7 cellular contexts compared by ENCODE assay signal in genomic region chr17:78133971-78134898, GRCh38. TPM values are rescaled to one million over a fixed set of nuclear protein-coding genes. Genes with fewer than 3 reads are reported as not detected.
DNase-seq lines count a peak whose midpoint lies in the region; ATAC-seq and TF ChIP-seq lines count a peak whose summit lies in the region.

No MANE protein-coding gene starts in this region.

- intact Hi-C loops in dorsolateral prefrontal cortex (cut with DNase I), result loop anchor here in 1 of 2 donors (5.0 kb wide), 1 partner anchor 33 kb away; the partner anchor contains the start of gene SYNGR2

- POLR2A ChIA-PET in activated CD4-positive, alpha-beta T cell treated with anti-CD3 and anti-CD28 coated beads, Interleukin-2, amount 10 ng/mL, durations not matched to agents 7 days and 5 days (lab: Charles Lee), result interaction anchor here (1.2 kb wide), 1 partner anchor 13 kb away, joined by 4 read pairs; no protein-coding TSS in a partner anchor

- H3K9me3 Mint-ChIP-seq in activated CD4-positive, alpha-beta T cell treated with anti-CD3 and anti-CD28 coated beads, Interleukin-2, amount 10 ng/mL, durations not matched to agents 7 days and 5 days, result no peaks in the 10 kb centered on the region
- no peaks in the 10 kb centered on the region for H3K9me3 Mint-ChIP-seq in neural crest cell

- H3K36me3 ChIP-seq in gastroesophageal sphincter, result no peaks in the 10 kb centered on the region

- DNase-seq in NCI-H460 (ENCODE audit: extremely low read depth, low read depth), result peak; percentile 58
- DNase-seq in activated CD4-positive, alpha-beta T cell treated with anti-CD3 and anti-CD28 coated beads, Interleukin-2, amount 10 ng/mL, durations not matched to agents 7 days and 5 days, result peak; percentile 90
- peak in 3 of 10 donors; percentile 53 to 62 (median 56) for DNase-seq in dorsolateral prefrontal cortex
- peak; percentile 40 for DNase-seq in neural crest cell (ENCODE audit: low read depth, low spot score)
- DNase-seq in coronary artery (ENCODE audit: low spot score), result no peak

- TF ChIP-seq EP300 in gastroesophageal sphincter (IDR thresholded peaks at IDR 0.05), result no peak

- peaks cover 67% of the 10 kb centered on the region for H3K36me3 Mint-ChIP-seq in activated CD4-positive, alpha-beta T cell treated with anti-CD3 and anti-CD28 coated beads, Interleukin-2, amount 10 ng/mL, durations not matched to agents 7 days and 5 days (ENCODE audit: low read depth)
- H3K36me3 Mint-ChIP-seq in neural crest cell (ENCODE audit: low read depth), result no peaks in the 10 kb centered on the region

- H3K4me3 Mint-ChIP-seq in activated CD4-positive, alpha-beta T cell treated with anti-CD3 and anti-CD28 coated beads, Interleukin-2, amount 10 ng/mL, durations not matched to agents 7 days and 5 days, result peak overlapping the region; percentile 78
- peak overlapping the region; percentile 23 for H3K4me3 Mint-ChIP-seq in neural crest cell

- H3K27me3 ChIP-seq in dorsolateral prefrontal cortex (peaks cover 0 to 12% (median 0%) of the 10 kb centered on the region in 45 donors), gastroesophageal sphincter (peaks cover 45% of the 10 kb centered on the region)

- H3K27ac Mint-ChIP-seq in activated CD4-positive, alpha-beta T cell treated with anti-CD3 and anti-CD28 coated beads, Interleukin-2, amount 10 ng/mL, durations not matched to agents 7 days and 5 days, result peak overlapping the region; percentile 85
- no peak overlapping the region for H3K27ac Mint-ChIP-seq in neural crest cell (ENCODE audit: unreplicated experiment)

- H3K4me1 ChIP-seq in gastroesophageal sphincter, result peaks cover 0 to 34% (median 13%) of the 10 kb centered on the region in 3 donors

- peaks cover 71% of the 10 kb centered on the region for H3K4me1 Mint-ChIP-seq in activated CD4-positive, alpha-beta T cell treated with anti-CD3 and anti-CD28 coated beads, Interleukin-2, amount 10 ng/mL, durations not matched to agents 7 days and 5 days
- peaks cover 14% of the 10 kb centered on the region for H3K4me1 Mint-ChIP-seq in neural crest cell

- H3K9me3 ChIP-seq in gastroesophageal sphincter, result no peaks in the 10 kb centered on the region

- CTCF ChIA-PET in activated CD4-positive, alpha-beta T cell treated with anti-CD3 and anti-CD28 coated beads, Interleukin-2, amount 10 ng/mL, durations not matched to agents 7 days and 5 days (lab: Charles Lee), result interaction anchor here (0.9 to 15.8 kb wide), 12 partner anchors 8 to 121 kb away, joined by 3 to 118 read pairs (median 5); partner anchors contain the start of gene SYNGR2

- 77 to 81% methylated on average over 11 to 18 of the region's 39 CpGs for WGBS in gastroesophageal sphincter (ENCODE audit: low coverage in 1 of 2), 2 donors

- TF ChIP-seq POLR2A in GM18505 (IDR thresholded peaks at IDR 0.05; ENCODE audit: borderline replicate concordance, extremely low read depth, insufficient read depth, insufficient read length) (peak; percentile 60), gastroesophageal sphincter (IDR thresholded peaks at IDR 0.05) (no peak)

- H3K4me3 ChIP-seq in dorsolateral prefrontal cortex, result no peak overlapping the region
- H3K4me3 ChIP-seq in gastroesophageal sphincter, result no peak overlapping the region
- no peak overlapping the region for H3K4me3 ChIP-seq in coronary artery

- peak overlapping the region in 17 of 59 donors; percentile 9 to 100 (median 99) for H3K27ac ChIP-seq in dorsolateral prefrontal cortex
- no peak overlapping the region for H3K27ac ChIP-seq in gastroesophageal sphincter
- no peak overlapping the region for H3K27ac ChIP-seq in coronary artery

- H3K27me3 Mint-ChIP-seq in activated CD4-positive, alpha-beta T cell treated with anti-CD3 and anti-CD28 coated beads, Interleukin-2, amount 10 ng/mL, durations not matched to agents 7 days and 5 days, result no peaks in the 10 kb centered on the region
- peaks cover 30% of the 10 kb centered on the region for H3K27me3 Mint-ChIP-seq in neural crest cell (ENCODE audit: low read depth)

- no peak for ATAC-seq in GM18505 (IDR thresholded peaks at IDR 0.05; ENCODE audit: unreplicated experiment)
- ATAC-seq in gastroesophageal sphincter, result no peak

- peak in 54 of 56 donors; percentile 4 to 72 (median 54) for TF ChIP-seq CTCF in dorsolateral prefrontal cortex (IDR thresholded peaks at IDR 0.05 in 54 of 56, conservative IDR thresholded peaks at IDR 0.05 in 2 of 56; ENCODE audit: low read depth in 1 of 56, partially characterized antibody in 56 of 56)
- peak; percentile 58 for TF ChIP-seq CTCF in neural crest cell (conservative IDR thresholded peaks at IDR 0.05)
- peak in 2 of 4 experiments; percentile 10 to 44 for TF ChIP-seq CTCF in gastroesophageal sphincter (IDR thresholded peaks at IDR 0.05)
- TF ChIP-seq CTCF in coronary artery (IDR thresholded peaks at IDR 0.05), result no peak

RNA-seq across cellular contexts. Expression of gene TMC8, which starts 3.7 kb away (rescaled TPM):
- total RNA-seq in NCI-H460 (2014; rRNA removed; shearing (Covaris generic)), result 0.30 TPM in 1 of 2 replicates, not detected in the other
- 0.05 and 0.08 TPM in 2 replicates for polyA plus RNA-seq in NCI-H460 (2014; cell fraction: nucleus; rRNA removed)
- 100 to 1,000 TPM; 331 to 364 TPM for total RNA-seq in activated CD4-positive, alpha-beta T cell treated with anti-CD3 and anti-CD28 coated beads, Interleukin-2, amount 10 ng/mL, durations not matched to agents 7 days and 5 days
- total RNA-seq in dorsolateral prefrontal cortex (10 to 100 TPM in 18 of 120 experiments, 1 to 10 TPM in 101, under 1 TPM in 1; 0.90 to 20.9 (median 6.7) TPM), neural crest cell (0.71 and 0.79 TPM in 2 replicates), gastroesophageal sphincter (10 to 100 TPM in 1 of 4 donors, 1 to 10 TPM in 3; 1.7 to 12.0 (median 3.0) TPM)

RNA-seq across cellular contexts. Expression of gene TMC6, which starts 5.7 kb away (rescaled TPM):
- 17.2 TPM in 2 replicates for total RNA-seq in NCI-H460 (2014; rRNA removed; shearing (Covaris generic))
- 78.6 and 96.8 TPM in 2 replicates for polyA plus RNA-seq in NCI-H460 (2014; cell fraction: nucleus; rRNA removed)
- total RNA-seq in activated CD4-positive, alpha-beta T cell treated with anti-CD3 and anti-CD28 coated beads, Interleukin-2, amount 10 ng/mL, durations not matched to agents 7 days and 5 days, result 100 to 1,000 TPM; 414 to 438 TPM
- total RNA-seq in dorsolateral prefrontal cortex (100 to 1,000 TPM in 45 of 120 experiments, 10 to 100 TPM in 75; 17.3 to 352 (median 81.1) TPM), neural crest cell (85.0 and 86.0 TPM in 2 replicates), gastroesophageal sphincter (10 to 100 TPM; 12.4 to 19.0 (median 15.5) TPM)

RNA-seq across cellular contexts. Expression of gene C17orf99, which starts 11.9 kb away (rescaled TPM):
- total RNA-seq in NCI-H460 (2014; rRNA removed; shearing (Covaris generic)), result not detected in 2 replicates
- not detected in 2 replicates for polyA plus RNA-seq in NCI-H460 (2014; cell fraction: nucleus; rRNA removed)
- total RNA-seq in activated CD4-positive, alpha-beta T cell treated with anti-CD3 and anti-CD28 coated beads, Interleukin-2, amount 10 ng/mL, durations not matched to agents 7 days and 5 days, result not detected
- 1 to 10 TPM in 2 of 120 experiments, under 1 TPM in 9, not detected in 109; 0.18 to 1.9 (median 0.31) TPM for total RNA-seq in dorsolateral prefrontal cortex
- total RNA-seq in neural crest cell, result not detected in 2 replicates
- not detected for total RNA-seq in gastroesophageal sphincter

RNA-seq across cellular contexts. Expression of gene SYNGR2, which starts 34.1 kb away (rescaled TPM):
- 61.7 and 68.8 TPM in 2 replicates for total RNA-seq in NCI-H460 (2014; rRNA removed; shearing (Covaris generic))
- 81.5 and 85.6 TPM in 2 replicates for polyA plus RNA-seq in NCI-H460 (2014; cell fraction: nucleus; rRNA removed)
- 10 to 100 TPM; 49.7 to 57.6 TPM for total RNA-seq in activated CD4-positive, alpha-beta T cell treated with anti-CD3 and anti-CD28 coated beads, Interleukin-2, amount 10 ng/mL, durations not matched to agents 7 days and 5 days
- total RNA-seq in dorsolateral prefrontal cortex (100 to 1,000 TPM in 3 of 120 experiments, 10 to 100 TPM in 117; 19.6 to 122 (median 45.6) TPM), neural crest cell (19.3 and 23.0 TPM in 2 replicates), gastroesophageal sphincter (100 to 1,000 TPM in 1 of 4 donors, 10 to 100 TPM in 3; 49.9 to 151 (median 81.2) TPM)

RNA-seq across cellular contexts. Expression of gene TK1, which starts 52.6 kb away (rescaled TPM):
- total RNA-seq in NCI-H460 (2014; rRNA removed; shearing (Covaris generic)), result 36.4 and 40.1 TPM in 2 replicates
- 50.3 and 90.1 TPM in 2 replicates for polyA plus RNA-seq in NCI-H460 (2014; cell fraction: nucleus; rRNA removed)
- 100 to 1,000 TPM; 121 to 136 TPM for total RNA-seq in activated CD4-positive, alpha-beta T cell treated with anti-CD3 and anti-CD28 coated beads, Interleukin-2, amount 10 ng/mL, durations not matched to agents 7 days and 5 days
- 1 to 10 TPM in 109 of 120 experiments, under 1 TPM in 11; 0.55 to 5.6 (median 1.9) TPM for total RNA-seq in dorsolateral prefrontal cortex
- 48.7 and 53.9 TPM in 2 replicates for total RNA-seq in neural crest cell
- total RNA-seq in gastroesophageal sphincter, result 10 to 100 TPM in 2 of 4 donors, 1 to 10 TPM in 2; 3.4 to 24.8 (median 12.1) TPM

Comparison
In these comparisons a context has a peak if more than half of its experiments do, and no peak if none do; other contexts are left out.
1. RNA of gene TMC8, which starts 3.7 kb away (total RNA-seq): 331 to 364 TPM in activated CD4-positive, alpha-beta T cell treated with anti-CD3 and anti-CD28 coated beads, Interleukin-2, amount 10 ng/mL, durations not matched to agents 7 days and 5 days; 0.90 to 20.9 TPM in dorsolateral prefrontal cortex, 1.7 to 12.0 TPM in gastroesophageal sphincter, 0.71 to 0.79 TPM in neural crest cell and 0.30 TPM in NCI-H460; every median in the first group is over 10 times any median in the second.